In genomic region chr20:53767206-53767924, GRCh38 we compare ENCODE assay signal across 13 cellular contexts.
DNase-seq lines count a peak whose midpoint lies in the region; ATAC-seq and TF ChIP-seq lines count a peak whose summit lies in the region.
"Had no signal": no experiment of that assay in that cellular context is flagged by ENCODE, and none has a peak within 500 bp of the region (broad histone marks: within the 10 kb centered on the region; RNA-seq: fewer than 3 reads in every experiment).

No MANE protein-coding gene starts in this region.

- no peak overlapping the region for H3K4me3 ChIP-seq in BLaER1
- H3K4me3 ChIP-seq: HAP-1, PC-9 had no signal

- H3K27me3 ChIP-seq in BLaER1, result no peaks in the 10 kb centered on the region
- H3K27me3 ChIP-seq in foreskin keratinocyte, result no peaks in the 10 kb centered on the region

- H3K36me3 ChIP-seq in BLaER1, result no peaks in the 10 kb centered on the region
- H3K36me3 ChIP-seq: HAP-1 had no signal

- DNase-seq in erythroblast (lab: John Stamatoyannopoulos, UW) (peak; percentile 59 to 69), Ammon's horn (ENCODE audit: low spot score) (no peak), foreskin keratinocyte (no peak), OCI-M2 (lab: John Stamatoyannopoulos, UW; ENCODE audit: unreplicated experiment) (no peak)
- no peak for DNase-seq in stimulated activated CD4-positive, alpha-beta T cell treated with anti-CD3 and anti-CD28 coated beads, Interleukin-1b, Interleukin-23, amount 100 ng/mL, for 48 hours
- DNase-seq: activated CD8-positive, alpha-beta memory T cell treated with anti-CD3 and anti-CD28 coated beads, Interleukin-2, amount 50 U/mL, for 4 hours; NCI-H2107; T-helper 9 cell had no signal

- no peak for TF ChIP-seq POLR2A in erythroblast (IDR thresholded peaks at IDR 0.05; ENCODE audit: low read length)

- no peaks in the 10 kb centered on the region for H3K9me3 ChIP-seq in BLaER1
- H3K9me3 ChIP-seq: HAP-1 had no signal

- no peak overlapping the region for H3K9ac ChIP-seq in BLaER1

- ATAC-seq in GM18909 (IDR thresholded peaks at IDR 0.05; ENCODE audit: poor library complexity, unreplicated experiment), result peak; percentile 62
- ATAC-seq in HG03175 (IDR thresholded peaks at IDR 0.05; ENCODE audit: unreplicated experiment), result peak; percentile 55
- no peak for ATAC-seq in foreskin keratinocyte

- H3K4me1 ChIP-seq in BLaER1, result peaks cover 4% of the 10 kb centered on the region; the same call in 1 of the 2 replicates
- H3K4me1 ChIP-seq in foreskin keratinocyte, result no peaks in the 10 kb centered on the region

- TF ChIP-seq CTCF in foreskin keratinocyte (conservative IDR thresholded peaks at IDR 0.05), result no peak

- H3K4me2 ChIP-seq in BLaER1, result peak overlapping the region; percentile 5; the same call in 1 of the 2 replicates
- H3K4me2 ChIP-seq: PC-9 had no signal

- no peaks in the 10 kb centered on the region for H4K20me1 ChIP-seq in BLaER1

- H3K27ac ChIP-seq in BLaER1 (no peak overlapping the region), foreskin keratinocyte (no peak overlapping the region)
- H3K27ac ChIP-seq: PC-9 had no signal

Comparison
In these comparisons a context has a peak if more than half of its experiments do, and no peak if none do; other contexts are left out.
1. DNase-seq: peak in erythroblast (2 of 2); none in Ammon's horn (single experiment), foreskin keratinocyte (0 of 2), OCI-M2 (single experiment) and stimulated activated CD4-positive, alpha-beta T cell treated with anti-CD3 and anti-CD28 coated beads, Interleukin-1b, Interleukin-23, amount 100 ng/mL, for 48 hours (single experiment).